In genomic region chr6:5231289-5231688, GRCh38 we compare ENCODE assay signal across 1 cellular context.
TF ChIP-seq lines count a peak whose summit lies in the region.

No MANE protein-coding gene starts in this region.

TF ChIP-seq in WTC11, 78 proteins besides CTCF, POLR2A, EP300 and RAD21 (continued from another document):
- TF ChIP-seq ZSCAN18 (CRISPR knock-in tag; IDR thresholded peaks at IDR 0.05) (no peak), ATF6 (CRISPR knock-in tag; IDR thresholded peaks at IDR 0.05) (no peak), ZNF396 (CRISPR knock-in tag; IDR thresholded peaks at IDR 0.05; ENCODE audit: borderline replicate concordance) (no peak), ETV6 (CRISPR knock-in tag; IDR thresholded peaks at IDR 0.05) (no peak), E2F4 (CRISPR knock-in tag; IDR thresholded peaks at IDR 0.05; ENCODE audit: borderline replicate concordance, low read depth) (no peak), HMGA2 (CRISPR knock-in tag; IDR thresholded peaks at IDR 0.05) (no peak)
